In the genomic region with DNA sequence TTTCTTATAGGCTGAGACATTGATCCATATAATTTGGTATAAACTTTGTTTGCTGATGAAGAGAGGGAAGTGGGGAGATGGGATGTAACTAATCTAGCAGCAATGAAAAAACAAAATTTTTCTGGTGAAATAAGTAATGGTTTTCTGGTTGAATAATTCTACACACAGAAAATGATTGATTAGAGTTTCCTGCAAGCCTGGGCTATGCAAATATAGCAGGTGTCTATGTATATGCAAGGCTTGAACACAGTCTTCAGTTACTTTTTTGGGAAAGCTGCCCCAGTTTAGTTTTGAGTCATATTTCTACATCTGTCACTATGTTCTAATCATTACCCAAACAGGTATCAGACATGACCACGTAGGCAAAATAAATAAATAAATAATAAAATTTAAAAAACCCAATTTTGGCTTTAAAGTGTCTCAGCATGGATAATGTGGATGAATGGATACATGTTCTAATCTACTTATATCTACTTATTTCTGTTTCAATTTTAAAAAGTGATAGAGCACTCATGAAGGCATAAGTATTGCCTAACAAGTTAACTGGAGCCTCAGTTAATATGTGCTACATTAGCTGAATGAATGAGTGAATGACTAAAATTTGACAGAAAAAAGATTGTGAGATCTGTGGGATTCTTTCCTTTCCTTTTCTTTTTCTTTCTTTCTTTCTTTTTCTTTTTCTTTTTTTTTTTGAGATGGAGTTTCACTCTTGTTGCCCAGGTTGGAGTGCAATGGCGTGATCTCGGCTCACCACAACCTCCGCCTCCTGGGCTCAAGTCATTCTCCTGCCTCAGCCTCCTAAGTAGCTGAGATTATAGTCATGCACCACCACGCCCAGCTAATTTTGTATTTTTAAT, we compare ENCODE assay signal across 12 cellular contexts. TPM values are rescaled to one million over a fixed set of nuclear protein-coding genes. Genes with fewer than 3 reads are reported as not detected.
DNase-seq lines count a peak whose midpoint lies in the region; ATAC-seq and TF ChIP-seq lines count a peak whose summit lies in the region.
"Had no signal": no experiment of that assay in that cellular context is flagged by ENCODE, and none has a peak within 500 bp of the region (broad histone marks: within the 10 kb centered on the region; RNA-seq: fewer than 3 reads in every experiment).

No MANE protein-coding gene starts in this region.

- TF ChIP-seq CTCF in BE2C (IDR thresholded peaks at IDR 0.05; ENCODE audit: low read depth, low read length) = no peak

- no peaks in the 10 kb centered on the region for H3K27me3 ChIP-seq in BE2C

- H3K4me3 ChIP-seq in BE2C (ENCODE audit: low read depth, low read length) = no peak overlapping the region

- DNase-seq in germinal center (ENCODE audit: low spot score) (peak; percentile 59), hepatic stellate cell (ENCODE audit: low spot score) (no peak), BE2C (no peak), G401 (ENCODE audit: low spot score) (no peak)
- no peak for DNase-seq in activated naive CD4-positive, alpha-beta T cell (lab: John Stamatoyannopoulos, UW)
- DNase-seq: activated CD8-positive, alpha-beta T cell treated with anti-CD3 and anti-CD28 coated beads, Interleukin-2, amount 10 ng/mL, durations not matched to agents 7 days and 5 days; H9; hippocampal formation; NCI-H524 had no signal

- no peaks in the 10 kb centered on the region for H3K4me1 ChIP-seq in BE2C

- H3K9me3 ChIP-seq in BE2C = peaks cover 5% of the 10 kb centered on the region

- in situ Hi-C loops in G401 (cut with HindIII; ENCODE audit: low sequenced_read_pairs) = no loop called here

- peak; percentile 96 for ATAC-seq in GM18907 (IDR thresholded peaks at IDR 0.05; ENCODE audit: unreplicated experiment)
- peak; percentile 91 for ATAC-seq in GM21619 (IDR thresholded peaks at IDR 0.05; ENCODE audit: unreplicated experiment)
- ATAC-seq in HG03108 (IDR thresholded peaks at IDR 0.05; ENCODE audit: unreplicated experiment) = peak; percentile 99
- ATAC-seq: activated CD8-positive, alpha-beta T cell treated with anti-CD3 and anti-CD28 coated beads, Interleukin-2, amount 10 ng/mL, durations not matched to agents 7 days and 5 days had no signal

- no peaks in the 10 kb centered on the region for H3K36me3 ChIP-seq in BE2C

RNA-seq across cellular contexts. Expression of gene TFB1M, which starts 37.2 kb away (rescaled TPM):
- 44.9 TPM for polyA plus RNA-seq in BE2C (2012; ENCODE audit: insufficient read depth, insufficient read length, low read depth)
- total RNA-seq in G401 (2014; rRNA removed; shearing (Covaris generic)) = 13.0 and 13.3 TPM in 2 replicates
